In the genomic region with DNA sequence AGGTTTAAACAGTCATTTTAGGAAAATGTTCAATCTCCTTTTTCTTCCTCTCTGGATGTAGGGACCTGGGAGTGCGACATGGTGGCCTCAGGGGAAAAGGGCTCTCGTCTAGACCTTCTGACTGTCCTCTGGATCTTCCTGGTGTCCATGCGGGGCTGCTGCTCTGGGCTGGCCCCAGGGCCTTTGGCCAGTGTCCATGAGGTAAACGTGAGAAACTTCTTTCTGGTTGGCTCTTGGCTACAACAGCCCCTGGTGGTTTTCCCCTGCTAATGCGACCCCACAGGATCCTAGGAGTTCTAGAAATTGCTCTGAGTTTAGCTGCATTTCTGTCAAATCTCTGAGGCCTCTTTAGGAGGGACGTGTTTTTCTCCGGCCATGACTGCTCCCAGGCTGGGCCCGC, we compare ENCODE assay signal across 23 cellular contexts.
A peak's percentile ranks its signal among the peaks of the same experiment; 100 is the strongest.
DNase-seq lines count a peak whose midpoint lies in the region; ATAC-seq, FAIRE-seq and TF ChIP-seq lines count a peak whose summit lies in the region.
"Had no signal": no experiment of that assay in that cellular context is flagged by ENCODE, and none has a peak within 500 bp of the region (broad histone marks: within the 10 kb centered on the region; RNA-seq: fewer than 3 reads in every experiment).

No MANE protein-coding gene starts in this region.

- H3K27me3 ChIP-seq in astrocyte (ENCODE audit: insufficient read depth, low read length) = no peaks in the 10 kb centered on the region
- H3K27me3 ChIP-seq in smooth muscle cell (ENCODE audit: low read depth) = no peaks in the 10 kb centered on the region
- H3K27me3 ChIP-seq: colonic mucosa had no signal

- 83% methylated on average over 8 of the region's 8 CpGs for WGBS in smooth muscle cell (ENCODE audit: low lambda C conversion rate)

- no peaks in the 10 kb centered on the region for H3F3A ChIP-seq in smooth muscle cell (ENCODE audit: low read depth)

- no peaks in the 10 kb centered on the region for H3K4me1 Mint-ChIP-seq in astrocyte (ENCODE audit: low read depth, unreplicated experiment)
- H3K4me1 Mint-ChIP-seq: activated naive CD4-positive, alpha-beta T cell treated with anti-CD3 and anti-CD28 coated beads, Interleukin-2, amount 50 U/mL, for 24 hours; B cell had no signal

- TF ChIP-seq CTCF in astrocyte (IDR thresholded peaks at IDR 0.05; ENCODE audit: insufficient read depth, low read depth, low read length) (peak; percentile 19), smooth muscle cell (IDR thresholded peaks at IDR 0.05; ENCODE audit: borderline replicate concordance, insufficient read depth, poor library complexity, severe bottlenecking) (peak; percentile 12)

- H3K27me3 Mint-ChIP-seq in astrocyte (ENCODE audit: low read depth, unreplicated experiment) = no peaks in the 10 kb centered on the region
- H3K27me3 Mint-ChIP-seq: activated naive CD4-positive, alpha-beta T cell treated with anti-CD3 and anti-CD28 coated beads, Interleukin-2, amount 50 U/mL, for 24 hours; B cell had no signal

- no peaks in the 10 kb centered on the region for H3K36me3 Mint-ChIP-seq in astrocyte (ENCODE audit: low read depth, unreplicated experiment)
- H3K36me3 Mint-ChIP-seq: activated naive CD4-positive, alpha-beta T cell treated with anti-CD3 and anti-CD28 coated beads, Interleukin-2, amount 50 U/mL, for 24 hours had no signal

- H3K79me2 ChIP-seq in astrocyte (ENCODE audit: insufficient read depth, low read length) (no peaks in the 10 kb centered on the region), smooth muscle cell (ENCODE audit: low read depth) (no peaks in the 10 kb centered on the region)

- no peak overlapping the region for H3K27ac ChIP-seq in astrocyte (ENCODE audit: low read depth, low read length)
- H3K27ac ChIP-seq in smooth muscle cell (ENCODE audit: low read depth) = peak overlapping the region; percentile 6
- H3K27ac ChIP-seq: 22Rv1, colonic mucosa had no signal

- no peak overlapping the region for H3K9ac ChIP-seq in astrocyte (ENCODE audit: low read length)
- H3K9ac ChIP-seq in smooth muscle cell (ENCODE audit: low read depth) = no peak overlapping the region

- H3K9me3 ChIP-seq in astrocyte (ENCODE audit: insufficient read depth, low read depth, low read length) (no peaks in the 10 kb centered on the region), smooth muscle cell (replicated peaks; ENCODE audit: low read depth) (no peaks in the 10 kb centered on the region)
- H3K9me3 ChIP-seq: colonic mucosa had no signal

- H3K36me3 ChIP-seq in astrocyte (ENCODE audit: insufficient read depth, low read length) = no peaks in the 10 kb centered on the region
- H3K36me3 ChIP-seq in smooth muscle cell (ENCODE audit: low read depth) = no peaks in the 10 kb centered on the region
- H3K36me3 ChIP-seq: colonic mucosa had no signal

- FAIRE-seq in astrocyte (lab: Jason Lieb, UNC) = no peak
- FAIRE-seq: GM19239, urothelium cell line had no signal

- H3K9me3 Mint-ChIP-seq in astrocyte (ENCODE audit: unreplicated experiment) = peaks cover 3% of the 10 kb centered on the region
- H3K9me3 Mint-ChIP-seq: activated naive CD4-positive, alpha-beta T cell treated with anti-CD3 and anti-CD28 coated beads, Interleukin-2, amount 50 U/mL, for 24 hours; activated T-cell treated with anti-CD3 and anti-CD28 coated beads, Interleukin-2, amount 50 U/mL, for 72 hours had no signal

- H4K20me1 ChIP-seq in astrocyte (ENCODE audit: insufficient read depth, low read length) (no peaks in the 10 kb centered on the region), smooth muscle cell (ENCODE audit: low read depth) (no peaks in the 10 kb centered on the region)

- H3K4me3 Mint-ChIP-seq in astrocyte (ENCODE audit: unreplicated experiment) = no peak overlapping the region
- H3K4me3 Mint-ChIP-seq: activated naive CD4-positive, alpha-beta T cell treated with anti-CD3 and anti-CD28 coated beads, Interleukin-2, amount 50 U/mL, for 24 hours; activated T-cell treated with anti-CD3 and anti-CD28 coated beads, Interleukin-2, amount 50 U/mL, for 72 hours; B cell; neural crest cell had no signal

- no peak overlapping the region for H3K27ac Mint-ChIP-seq in astrocyte (ENCODE audit: unreplicated experiment)
- H3K27ac Mint-ChIP-seq: activated naive CD4-positive, alpha-beta T cell treated with anti-CD3 and anti-CD28 coated beads, Interleukin-2, amount 50 U/mL, for 24 hours; activated T-cell treated with anti-CD3 and anti-CD28 coated beads, Interleukin-2, amount 50 U/mL, for 72 hours; B cell had no signal

- H2AFZ ChIP-seq in astrocyte (ENCODE audit: low read depth, low read length) (no peak overlapping the region), smooth muscle cell (ENCODE audit: low read depth) (no peak overlapping the region)

- H3K4me1 ChIP-seq in astrocyte (ENCODE audit: insufficient read depth, low read length) (no peaks in the 10 kb centered on the region), smooth muscle cell (ENCODE audit: low read depth) (no peaks in the 10 kb centered on the region)
- H3K4me1 ChIP-seq: colonic mucosa had no signal

- ATAC-seq in HG03432 (IDR thresholded peaks at IDR 0.05; ENCODE audit: unreplicated experiment) (no peak), HG03342 (IDR thresholded peaks at IDR 0.05; ENCODE audit: unreplicated experiment) (no peak)
- ATAC-seq: activated T-cell treated with anti-CD3 and anti-CD28 coated beads, Interleukin-2, amount 50 U/mL, for 72 hours had no signal

- DNase-seq in DMS53 (lab: John Stamatoyannopoulos, UW) (peak; percentile 6), DMS53 treated with DMSO at 0.1 percent for 48 hours (lab: John Stamatoyannopoulos, UW; ENCODE audit: unreplicated experiment) (no peak), astrocyte (ENCODE audit: low read depth) (no peak), iPS-NIHi11 (ENCODE audit: low spot score) (peak; percentile 29), smooth muscle cell (lab: John Stamatoyannopoulos, UW; ENCODE audit: unreplicated experiment) (no peak), NCI-H1092 (lab: John Stamatoyannopoulos, UW) (no peak)
- DNase-seq: activated CD4-positive, CD25-positive, alpha-beta regulatory T cell; activated CD8-positive, alpha-beta memory T cell treated with anti-CD3 and anti-CD28 coated beads for 24 hours; activated T-cell treated with anti-CD3 and anti-CD28 coated beads, Interleukin-2, amount 50 U/mL, for 72 hours; colonic mucosa; hypothalamus; midbrain; NCI-H1436 treated with DMSO at 0.1 percent for 48 hours; NCI-H2171; SIG-M5 had no signal

- H3K4me2 ChIP-seq in astrocyte (ENCODE audit: low read length) = no peak overlapping the region
- H3K4me2 ChIP-seq in smooth muscle cell = no peak overlapping the region

- H3K4me3 ChIP-seq in astrocyte (ENCODE audit: insufficient read depth, low read depth, low read length) (no peak overlapping the region), smooth muscle cell (no peak overlapping the region)
- H3K4me3 ChIP-seq: colonic mucosa had no signal

Comparison
In these comparisons a context has a peak if more than half of its experiments do, and no peak if none do; other contexts are left out.
1. DNase-seq: peak in DMS53 (single experiment) and iPS-NIHi11 (single experiment); none in DMS53 treated with DMSO at 0.1 percent for 48 hours (single experiment), astrocyte (single experiment), smooth muscle cell (single experiment) and NCI-H1092 (single experiment).